2 cellular contexts compared by ENCODE assay signal in the genomic region with DNA sequence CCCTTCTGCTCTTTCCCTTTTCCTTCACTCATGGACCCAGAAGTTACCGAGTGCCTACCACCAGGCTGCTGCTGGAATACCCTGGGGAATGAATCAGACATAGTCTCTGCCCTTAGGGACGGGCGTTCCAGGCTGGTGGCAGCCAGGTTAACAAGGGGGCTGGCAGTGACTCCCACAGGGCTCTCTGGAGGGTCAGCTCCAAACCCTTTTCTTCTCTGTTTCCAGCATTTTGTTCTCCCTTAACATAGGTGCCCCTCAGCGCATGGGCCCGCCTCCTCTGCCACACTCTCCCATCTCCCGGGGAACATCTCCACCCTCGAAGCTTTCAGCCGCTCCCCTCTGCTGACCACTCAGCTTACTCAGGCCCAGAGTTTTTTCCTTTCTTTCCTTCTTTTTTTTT.
TF ChIP-seq lines count a peak whose summit lies in the region.

No MANE protein-coding gene starts in this region.

TF ChIP-seq in IMR-90, 13 proteins besides CTCF, POLR2A, EP300 and RAD21:
- TF ChIP-seq MAFK (IDR thresholded peaks at IDR 0.05; ENCODE audit: low read depth, low read length) (no peak), SMC3 (IDR thresholded peaks at IDR 0.05; ENCODE audit: low read depth, low read length) (no peak), CEBPB (IDR thresholded peaks at IDR 0.05; ENCODE audit: low read depth, low read length) (no peak), BHLHE40 (IDR thresholded peaks at IDR 0.05; ENCODE audit: low read depth, low read length) (no peak), NFE2L2 (IDR thresholded peaks at IDR 0.05; ENCODE audit: low read depth, low read length) (no peak), MXI1 (IDR thresholded peaks at IDR 0.05; ENCODE audit: borderline replicate concordance, low read depth, low read length) (no peak), FOS (IDR thresholded peaks at IDR 0.05; ENCODE audit: low read depth, low read length) (no peak), RCOR1 (IDR thresholded peaks at IDR 0.05; ENCODE audit: insufficient replicate concordance, low read length) (no peak), MAZ (IDR thresholded peaks at IDR 0.05; ENCODE audit: borderline replicate concordance, low read depth, low read length) (no peak), RFX5 (IDR thresholded peaks at IDR 0.05; ENCODE audit: low read depth, low read length) (no peak), CHD1 (IDR thresholded peaks at IDR 0.05; ENCODE audit: low read depth, low read length) (no peak)
- TF ChIP-seq, protein P1, sequence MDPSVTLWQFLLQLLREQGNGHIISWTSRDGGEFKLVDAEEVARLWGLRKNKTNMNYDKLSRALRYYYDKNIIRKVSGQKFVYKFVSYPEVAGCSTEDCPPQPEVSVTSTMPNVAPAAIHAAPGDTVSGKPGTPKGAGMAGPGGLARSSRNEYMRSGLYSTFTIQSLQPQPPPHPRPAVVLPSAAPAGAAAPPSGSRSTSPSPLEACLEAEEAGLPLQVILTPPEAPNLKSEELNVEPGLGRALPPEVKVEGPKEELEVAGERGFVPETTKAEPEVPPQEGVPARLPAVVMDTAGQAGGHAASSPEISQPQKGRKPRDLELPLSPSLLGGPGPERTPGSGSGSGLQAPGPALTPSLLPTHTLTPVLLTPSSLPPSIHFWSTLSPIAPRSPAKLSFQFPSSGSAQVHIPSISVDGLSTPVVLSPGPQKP (IDR thresholded peaks at IDR 0.05; ENCODE audit: borderline replicate concordance, low read depth, low read length), result no peak
- TF ChIP-seq, protein P2, sequence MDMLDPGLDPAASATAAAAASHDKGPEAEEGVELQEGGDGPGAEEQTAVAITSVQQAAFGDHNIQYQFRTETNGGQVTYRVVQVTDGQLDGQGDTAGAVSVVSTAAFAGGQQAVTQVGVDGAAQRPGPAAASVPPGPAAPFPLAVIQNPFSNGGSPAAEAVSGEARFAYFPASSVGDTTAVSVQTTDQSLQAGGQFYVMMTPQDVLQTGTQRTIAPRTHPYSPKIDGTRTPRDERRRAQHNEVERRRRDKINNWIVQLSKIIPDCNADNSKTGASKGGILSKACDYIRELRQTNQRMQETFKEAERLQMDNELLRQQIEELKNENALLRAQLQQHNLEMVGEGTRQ (IDR thresholded peaks at IDR 0.05; ENCODE audit: low read depth, low read length), result no peak

TF ChIP-seq in H1, 55 proteins besides CTCF, POLR2A, EP300 and RAD21:
- TF ChIP-seq YY1 (IDR thresholded peaks at IDR 0.05; ENCODE audit: low read depth, low read length), result no peak
- TF ChIP-seq TCF12 (IDR thresholded peaks at IDR 0.05; ENCODE audit: low read depth, low read length), result no peak
- no peak for TF ChIP-seq FOSL1 (IDR thresholded peaks at IDR 0.05; ENCODE audit: insufficient read depth, low read depth, low read length)
- TF ChIP-seq SAP30 (IDR thresholded peaks at IDR 0.05; ENCODE audit: insufficient read depth, insufficient replicate concordance, low read length), result no peak
- TF ChIP-seq KDM1A (IDR thresholded peaks at IDR 0.05; ENCODE audit: borderline replicate concordance, low read length), result no peak
- TF ChIP-seq SP4 (IDR thresholded peaks at IDR 0.05; ENCODE audit: low read length), result no peak
- TF ChIP-seq KDM5A (IDR thresholded peaks at IDR 0.05; ENCODE audit: low read length), result no peak
- no peak for TF ChIP-seq CHD1 (IDR thresholded peaks at IDR 0.05; ENCODE audit: low read depth, low read length)
TF ChIP-seq in H1: peak in this region for 0.
